ENCODE assay signal across 1 cellular context in genomic region chr21:39183272-39184049, GRCh38.
TF ChIP-seq lines count a peak whose summit lies in the region.

A gene with protein sequence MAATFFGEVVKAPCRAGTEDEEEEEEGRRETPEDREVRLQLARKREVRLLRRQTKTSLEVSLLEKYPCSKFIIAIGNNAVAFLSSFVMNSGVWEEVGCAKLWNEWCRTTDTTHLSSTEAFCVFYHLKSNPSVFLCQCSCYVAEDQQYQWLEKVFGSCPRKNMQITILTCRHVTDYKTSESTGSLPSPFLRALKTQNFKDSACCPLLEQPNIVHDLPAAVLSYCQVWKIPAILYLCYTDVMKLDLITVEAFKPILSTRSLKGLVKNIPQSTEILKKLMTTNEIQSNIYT (minus strand): TSS chr21:39183451. CDS start chr21:39183385, 66 bp downstream.

TF ChIP-seq in HepG2, 621 proteins besides CTCF, POLR2A, EP300 and RAD21 (continued from another document and continues in another):
- TF ChIP-seq ZNF234 (CRISPR knock-in tag; conservative IDR thresholded peaks at IDR 0.05) (no peak; the same call in 1 of the 2 replicates), RBM22 (optimal IDR thresholded peaks at IDR 0.05; ENCODE audit: low read length) (peak; percentile 88), TOE1 (CRISPR knock-in tag; IDR thresholded peaks at IDR 0.05) (no peak), ZFP37 (CRISPR knock-in tag; IDR thresholded peaks at IDR 0.05; ENCODE audit: borderline replicate concordance) (no peak; the same call in 1 of the 2 replicates), ZNF329 (CRISPR knock-in tag; IDR thresholded peaks at IDR 0.05; ENCODE audit: low read depth) (peak; percentile 86), ZSCAN21 (CRISPR knock-in tag; IDR thresholded peaks at IDR 0.05; ENCODE audit: borderline replicate concordance) (no peak; the same call in 1 of the 2 replicates), TEAD2 (CRISPR knock-in tag; IDR thresholded peaks at IDR 0.05) (peak; percentile 63; the same call in 1 of the 2 replicates), ZSCAN12 (CRISPR knock-in tag; IDR thresholded peaks at IDR 0.05) (peak; percentile 19; the same call in 1 of the 2 replicates), ZMYM4 (CRISPR knock-in tag; IDR thresholded peaks at IDR 0.05) (peak; percentile 79), ZNF235 (CRISPR knock-in tag; IDR thresholded peaks at IDR 0.05; ENCODE audit: borderline replicate concordance) (peak; percentile 59; the same call in 1 of the 2 replicates), CHD2 (IDR thresholded peaks at IDR 0.05; ENCODE audit: low read depth, low read length) (peak; percentile 88), ZNF30 (CRISPR knock-in tag; IDR thresholded peaks at IDR 0.05) (no peak; the same call in 1 of the 2 replicates), POGZ (CRISPR knock-in tag; IDR thresholded peaks at IDR 0.05) (peak; percentile 68), ATF4 (CRISPR knock-in tag; IDR thresholded peaks at IDR 0.05) (peak in 1 of 2 experiments; percentile 71; a peak in 2 of 4 replicates), ARNTL (CRISPR knock-in tag; IDR thresholded peaks at IDR 0.05) (0 out of 2 replicates have a peak, but pooled peaks have one; percentile 55), ZNF253 (CRISPR knock-in tag; IDR thresholded peaks at IDR 0.05; ENCODE audit: borderline replicate concordance) (no peak), ZNF567 (CRISPR knock-in tag; IDR thresholded peaks at IDR 0.05; ENCODE audit: borderline replicate concordance) (no peak; the same call in 1 of the 2 replicates), ZEB1 (IDR thresholded peaks at IDR 0.05; ENCODE audit: insufficient replicate concordance, low read depth) (no peak), SALL2 (CRISPR knock-in tag; IDR thresholded peaks at IDR 0.05) (peak; percentile 53; the same call in 1 of the 2 replicates), ZNF460 (CRISPR knock-in tag; IDR thresholded peaks at IDR 0.05; ENCODE audit: borderline replicate concordance) (peak; percentile 98), ZNF24 (IDR thresholded peaks at IDR 0.05) (no peak), ZNF747 (CRISPR knock-in tag; IDR thresholded peaks at IDR 0.05; ENCODE audit: borderline replicate concordance) (0 out of 2 replicates have a peak, but pooled peaks have one; percentile 25), ASH2L (IDR thresholded peaks at IDR 0.05; ENCODE audit: insufficient read length, low read depth, low read length) (peak; percentile 81), ZNF451 (CRISPR knock-in tag; IDR thresholded peaks at IDR 0.05) (peak; percentile 73; the same call in 1 of the 2 replicates), KLF16 (CRISPR knock-in tag; IDR thresholded peaks at IDR 0.05) (peak in 1 of 2 experiments; percentile 43; a peak in 2 of 4 replicates), KLF12 (CRISPR knock-in tag; IDR thresholded peaks at IDR 0.05; ENCODE audit: borderline replicate concordance) (peak; percentile 91; the same call in 1 of the 2 replicates)
- TF ChIP-seq, protein P1, sequence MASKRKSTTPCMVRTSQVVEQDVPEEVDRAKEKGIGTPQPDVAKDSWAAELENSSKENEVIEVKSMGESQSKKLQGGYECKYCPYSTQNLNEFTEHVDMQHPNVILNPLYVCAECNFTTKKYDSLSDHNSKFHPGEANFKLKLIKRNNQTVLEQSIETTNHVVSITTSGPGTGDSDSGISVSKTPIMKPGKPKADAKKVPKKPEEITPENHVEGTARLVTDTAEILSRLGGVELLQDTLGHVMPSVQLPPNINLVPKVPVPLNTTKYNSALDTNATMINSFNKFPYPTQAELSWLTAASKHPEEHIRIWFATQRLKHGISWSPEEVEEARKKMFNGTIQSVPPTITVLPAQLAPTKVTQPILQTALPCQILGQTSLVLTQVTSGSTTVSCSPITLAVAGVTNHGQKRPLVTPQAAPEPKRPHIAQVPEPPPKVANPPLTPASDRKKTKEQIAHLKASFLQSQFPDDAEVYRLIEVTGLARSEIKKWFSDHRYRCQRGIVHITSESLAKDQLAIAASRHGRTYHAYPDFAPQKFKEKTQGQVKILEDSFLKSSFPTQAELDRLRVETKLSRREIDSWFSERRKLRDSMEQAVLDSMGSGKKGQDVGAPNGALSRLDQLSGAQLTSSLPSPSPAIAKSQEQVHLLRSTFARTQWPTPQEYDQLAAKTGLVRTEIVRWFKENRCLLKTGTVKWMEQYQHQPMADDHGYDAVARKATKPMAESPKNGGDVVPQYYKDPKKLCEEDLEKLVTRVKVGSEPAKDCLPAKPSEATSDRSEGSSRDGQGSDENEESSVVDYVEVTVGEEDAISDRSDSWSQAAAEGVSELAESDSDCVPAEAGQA (IDR thresholded peaks at IDR 0.05; ENCODE audit: low read depth) = 0 out of 2 replicates have a peak, but pooled peaks have one; percentile 55
- TF ChIP-seq, protein P1 (CRISPR knock-in tag; IDR thresholded peaks at IDR 0.05; ENCODE audit: borderline replicate concordance) = no peak; the same call in 1 of the 2 replicates
- TF ChIP-seq, protein P2, sequence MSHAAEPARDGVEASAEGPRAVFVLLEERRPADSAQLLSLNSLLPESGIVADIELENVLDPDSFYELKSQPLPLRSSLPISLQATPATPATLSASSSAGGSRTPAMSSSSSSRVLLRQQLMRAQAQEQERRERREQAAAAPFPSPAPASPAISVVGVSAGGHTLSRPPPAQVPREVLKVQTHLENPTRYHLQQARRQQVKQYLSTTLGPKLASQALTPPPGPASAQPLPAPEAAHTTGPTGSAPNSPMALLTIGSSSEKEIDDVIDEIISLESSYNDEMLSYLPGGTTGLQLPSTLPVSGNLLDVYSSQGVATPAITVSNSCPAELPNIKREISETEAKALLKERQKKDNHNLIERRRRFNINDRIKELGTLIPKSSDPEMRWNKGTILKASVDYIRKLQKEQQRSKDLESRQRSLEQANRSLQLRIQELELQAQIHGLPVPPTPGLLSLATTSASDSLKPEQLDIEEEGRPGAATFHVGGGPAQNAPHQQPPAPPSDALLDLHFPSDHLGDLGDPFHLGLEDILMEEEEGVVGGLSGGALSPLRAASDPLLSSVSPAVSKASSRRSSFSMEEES (CRISPR knock-in tag; IDR thresholded peaks at IDR 0.05) = peak; percentile 74; the same call in 1 of the 2 replicates
- TF ChIP-seq, protein P3, sequence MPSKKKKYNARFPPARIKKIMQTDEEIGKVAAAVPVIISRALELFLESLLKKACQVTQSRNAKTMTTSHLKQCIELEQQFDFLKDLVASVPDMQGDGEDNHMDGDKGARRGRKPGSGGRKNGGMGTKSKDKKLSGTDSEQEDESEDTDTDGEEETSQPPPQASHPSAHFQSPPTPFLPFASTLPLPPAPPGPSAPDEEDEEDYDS (CRISPR knock-in tag; IDR thresholded peaks at IDR 0.05) = peak; percentile 77
- TF ChIP-seq, protein P4, sequence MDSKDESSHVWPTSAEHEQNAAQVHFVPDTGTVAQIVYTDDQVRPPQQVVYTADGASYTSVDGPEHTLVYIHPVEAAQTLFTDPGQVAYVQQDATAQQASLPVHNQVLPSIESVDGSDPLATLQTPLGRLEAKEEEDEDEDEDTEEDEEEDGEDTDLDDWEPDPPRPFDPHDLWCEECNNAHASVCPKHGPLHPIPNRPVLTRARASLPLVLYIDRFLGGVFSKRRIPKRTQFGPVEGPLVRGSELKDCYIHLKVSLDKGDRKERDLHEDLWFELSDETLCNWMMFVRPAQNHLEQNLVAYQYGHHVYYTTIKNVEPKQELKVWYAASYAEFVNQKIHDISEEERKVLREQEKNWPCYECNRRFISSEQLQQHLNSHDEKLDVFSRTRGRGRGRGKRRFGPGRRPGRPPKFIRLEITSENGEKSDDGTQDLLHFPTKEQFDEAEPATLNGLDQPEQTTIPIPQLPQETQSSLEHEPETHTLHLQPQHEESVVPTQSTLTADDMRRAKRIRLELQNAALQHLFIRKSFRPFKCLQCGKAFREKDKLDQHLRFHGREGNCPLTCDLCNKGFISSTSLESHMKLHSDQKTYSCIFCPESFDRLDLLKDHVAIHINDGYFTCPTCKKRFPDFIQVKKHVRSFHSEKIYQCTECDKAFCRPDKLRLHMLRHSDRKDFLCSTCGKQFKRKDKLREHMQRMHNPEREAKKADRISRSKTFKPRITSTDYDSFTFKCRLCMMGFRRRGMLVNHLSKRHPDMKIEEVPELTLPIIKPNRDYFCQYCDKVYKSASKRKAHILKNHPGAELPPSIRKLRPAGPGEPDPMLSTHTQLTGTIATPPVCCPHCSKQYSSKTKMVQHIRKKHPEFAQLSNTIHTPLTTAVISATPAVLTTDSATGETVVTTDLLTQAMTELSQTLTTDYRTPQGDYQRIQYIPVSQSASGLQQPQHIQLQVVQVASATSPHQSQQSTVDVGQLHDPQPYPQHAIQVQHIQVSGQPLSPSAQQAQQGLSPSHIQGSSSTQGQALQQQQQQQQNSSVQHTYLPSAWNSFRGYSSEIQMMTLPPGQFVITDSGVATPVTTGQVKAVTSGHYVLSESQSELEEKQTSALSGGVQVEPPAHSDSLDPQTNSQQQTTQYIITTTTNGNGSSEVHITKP (CRISPR knock-in tag; IDR thresholded peaks at IDR 0.05; ENCODE audit: low read depth) = no peak; the same call in 1 of the 2 replicates
- TF ChIP-seq, protein P5, sequence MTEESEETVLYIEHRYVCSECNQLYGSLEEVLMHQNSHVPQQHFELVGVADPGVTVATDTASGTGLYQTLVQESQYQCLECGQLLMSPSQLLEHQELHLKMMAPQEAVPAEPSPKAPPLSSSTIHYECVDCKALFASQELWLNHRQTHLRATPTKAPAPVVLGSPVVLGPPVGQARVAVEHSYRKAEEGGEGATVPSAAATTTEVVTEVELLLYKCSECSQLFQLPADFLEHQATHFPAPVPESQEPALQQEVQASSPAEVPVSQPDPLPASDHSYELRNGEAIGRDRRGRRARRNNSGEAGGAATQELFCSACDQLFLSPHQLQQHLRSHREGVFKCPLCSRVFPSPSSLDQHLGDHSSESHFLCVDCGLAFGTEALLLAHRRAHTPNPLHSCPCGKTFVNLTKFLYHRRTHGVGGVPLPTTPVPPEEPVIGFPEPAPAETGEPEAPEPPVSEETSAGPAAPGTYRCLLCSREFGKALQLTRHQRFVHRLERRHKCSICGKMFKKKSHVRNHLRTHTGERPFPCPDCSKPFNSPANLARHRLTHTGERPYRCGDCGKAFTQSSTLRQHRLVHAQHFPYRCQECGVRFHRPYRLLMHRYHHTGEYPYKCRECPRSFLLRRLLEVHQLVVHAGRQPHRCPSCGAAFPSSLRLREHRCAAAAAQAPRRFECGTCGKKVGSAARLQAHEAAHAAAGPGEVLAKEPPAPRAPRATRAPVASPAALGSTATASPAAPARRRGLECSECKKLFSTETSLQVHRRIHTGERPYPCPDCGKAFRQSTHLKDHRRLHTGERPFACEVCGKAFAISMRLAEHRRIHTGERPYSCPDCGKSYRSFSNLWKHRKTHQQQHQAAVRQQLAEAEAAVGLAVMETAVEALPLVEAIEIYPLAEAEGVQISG (CRISPR knock-in tag; IDR thresholded peaks at IDR 0.05) = peak; percentile 44
- TF ChIP-seq, protein P6, sequence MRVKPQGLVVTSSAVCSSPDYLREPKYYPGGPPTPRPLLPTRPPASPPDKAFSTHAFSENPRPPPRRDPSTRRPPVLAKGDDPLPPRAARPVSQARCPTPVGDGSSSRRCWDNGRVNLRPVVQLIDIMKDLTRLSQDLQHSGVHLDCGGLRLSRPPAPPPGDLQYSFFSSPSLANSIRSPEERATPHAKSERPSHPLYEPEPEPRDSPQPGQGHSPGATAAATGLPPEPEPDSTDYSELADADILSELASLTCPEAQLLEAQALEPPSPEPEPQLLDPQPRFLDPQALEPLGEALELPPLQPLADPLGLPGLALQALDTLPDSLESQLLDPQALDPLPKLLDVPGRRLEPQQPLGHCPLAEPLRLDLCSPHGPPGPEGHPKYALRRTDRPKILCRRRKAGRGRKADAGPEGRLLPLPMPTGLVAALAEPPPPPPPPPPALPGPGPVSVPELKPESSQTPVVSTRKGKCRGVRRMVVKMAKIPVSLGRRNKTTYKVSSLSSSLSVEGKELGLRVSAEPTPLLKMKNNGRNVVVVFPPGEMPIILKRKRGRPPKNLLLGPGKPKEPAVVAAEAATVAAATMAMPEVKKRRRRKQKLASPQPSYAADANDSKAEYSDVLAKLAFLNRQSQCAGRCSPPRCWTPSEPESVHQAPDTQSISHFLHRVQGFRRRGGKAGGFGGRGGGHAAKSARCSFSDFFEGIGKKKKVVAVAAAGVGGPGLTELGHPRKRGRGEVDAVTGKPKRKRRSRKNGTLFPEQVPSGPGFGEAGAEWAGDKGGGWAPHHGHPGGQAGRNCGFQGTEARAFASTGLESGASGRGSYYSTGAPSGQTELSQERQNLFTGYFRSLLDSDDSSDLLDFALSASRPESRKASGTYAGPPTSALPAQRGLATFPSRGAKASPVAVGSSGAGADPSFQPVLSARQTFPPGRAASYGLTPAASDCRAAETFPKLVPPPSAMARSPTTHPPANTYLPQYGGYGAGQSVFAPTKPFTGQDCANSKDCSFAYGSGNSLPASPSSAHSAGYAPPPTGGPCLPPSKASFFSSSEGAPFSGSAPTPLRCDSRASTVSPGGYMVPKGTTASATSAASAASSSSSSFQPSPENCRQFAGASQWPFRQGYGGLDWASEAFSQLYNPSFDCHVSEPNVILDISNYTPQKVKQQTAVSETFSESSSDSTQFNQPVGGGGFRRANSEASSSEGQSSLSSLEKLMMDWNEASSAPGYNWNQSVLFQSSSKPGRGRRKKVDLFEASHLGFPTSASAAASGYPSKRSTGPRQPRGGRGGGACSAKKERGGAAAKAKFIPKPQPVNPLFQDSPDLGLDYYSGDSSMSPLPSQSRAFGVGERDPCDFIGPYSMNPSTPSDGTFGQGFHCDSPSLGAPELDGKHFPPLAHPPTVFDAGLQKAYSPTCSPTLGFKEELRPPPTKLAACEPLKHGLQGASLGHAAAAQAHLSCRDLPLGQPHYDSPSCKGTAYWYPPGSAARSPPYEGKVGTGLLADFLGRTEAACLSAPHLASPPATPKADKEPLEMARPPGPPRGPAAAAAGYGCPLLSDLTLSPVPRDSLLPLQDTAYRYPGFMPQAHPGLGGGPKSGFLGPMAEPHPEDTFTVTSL (CRISPR knock-in tag; IDR thresholded peaks at IDR 0.05; ENCODE audit: borderline replicate concordance) = no peak
